8 cellular contexts compared by ENCODE assay signal in genomic region chr11:62546244-62546936, GRCh38. TPM values are rescaled to one million over a fixed set of nuclear protein-coding genes. Genes with fewer than 3 reads are reported as not detected.
DNase-seq lines count a peak whose midpoint lies in the region; ATAC-seq, FAIRE-seq and TF ChIP-seq lines count a peak whose summit lies in the region.

Gene AHNAK, minus strand, starts transcription at chr11:62546806. Its CDS starts 10,708 bp downstream, at chr11:62536098.

- CTCF ChIA-PET in activated B cell treated with CpG ODN at 0.5 μM for 24 hours (lab: Charles Lee) = interaction anchor here (0.5 to 11.6 kb wide), 5 partner anchors 9 to 131 kb away, joined by 3 to 159 read pairs (median 3); no protein-coding TSS in a partner anchor

- in situ Hi-C loops in KBM-7 (cut with MboI; ENCODE audit: low pct_unique_long_range_greater_than_20kb, low sequenced_read_pairs) = no loop called here

- DNase-seq in GM06990 (ENCODE audit: extremely low read depth, insufficient read length) = peak; percentile 63
- peak; percentile 63 for DNase-seq in KBM-7
- peak; percentile 84 for DNase-seq in activated B cell treated with CpG ODN at 0.5 μM for 24 hours
- peak; percentile 41 for DNase-seq in dedifferentiated amniotic fluid mesenchymal stem cell (ENCODE audit: extremely low spot score)
- DNase-seq in left colon = peak; percentile 85 to 90
- DNase-seq in stimulated activated CD4-positive, alpha-beta T cell treated with anti-CD3 and anti-CD28 coated beads, Interleukin-4, amount 100 ng/mL, for 48 hours (ENCODE audit: low read depth in 2 of 2) = peak; percentile 60 to 68
- no peak for DNase-seq in GM19239 (ENCODE audit: insufficient read length, low spot score)

- H3K9me3 Mint-ChIP-seq in activated B cell treated with CpG ODN at 0.5 μM for 24 hours = no peaks in the 10 kb centered on the region

- peak within 1 kb of the TSS; percentile 70 for H3K4me3 ChIP-seq in GM06990 (replicated peaks; ENCODE audit: low read depth, low read length)

- H3K27ac Mint-ChIP-seq in activated B cell treated with CpG ODN at 0.5 μM for 24 hours = peak within 1 kb of the TSS; percentile 97

- H3K36me3 ChIP-seq in GM06990 (ENCODE audit: control insufficient read depth, insufficient read depth, low read length) = no peaks in the 10 kb centered on the region

- FAIRE-seq in GM19239 (lab: Jason Lieb, UNC) = no peak

- peak; percentile 56 for ATAC-seq in activated B cell treated with CpG ODN at 0.5 μM for 24 hours (ENCODE audit: low read depth)
- ATAC-seq in left colon = peak; percentile 58
- ATAC-seq in HG03108 (IDR thresholded peaks at IDR 0.05; ENCODE audit: unreplicated experiment) = no peak

- peaks cover 8% of the 10 kb centered on the region for H3K36me3 Mint-ChIP-seq in activated B cell treated with CpG ODN at 0.5 μM for 24 hours (ENCODE audit: low read depth)

- H3K27me3 Mint-ChIP-seq in activated B cell treated with CpG ODN at 0.5 μM for 24 hours = no peaks in the 10 kb centered on the region

- H3K4me3 Mint-ChIP-seq in activated B cell treated with CpG ODN at 0.5 μM for 24 hours = peak within 1 kb of the TSS; percentile 95

- H3K27me3 ChIP-seq in GM06990 (replicated peaks; ENCODE audit: control insufficient read depth, insufficient read depth, low read length) = no peaks in the 10 kb centered on the region

- H3K4me1 Mint-ChIP-seq in activated B cell treated with CpG ODN at 0.5 μM for 24 hours = peaks cover 64% of the 10 kb centered on the region

- intact Hi-C loops in activated B cell treated with CpG ODN at 0.5 μM for 24 hours (cut with micrococcal nuclease) = loop anchor here (1.0 kb wide), 1 partner anchor 9 kb away; no protein-coding TSS in a partner anchor
- intact Hi-C loops in left colon (cut with DNase I, micrococcal nuclease) = loop anchor here in 1 of 2 donors (10.0 kb wide), 1 partner anchor 122 kb away; no protein-coding TSS in a partner anchor

- TF ChIP-seq CTCF in GM06990 (IDR thresholded peaks at IDR 0.05; ENCODE audit: insufficient read depth, low read length, poor library complexity, severe bottlenecking) (no peak), activated B cell treated with CpG ODN at 0.5 μM for 24 hours (IDR thresholded peaks at IDR 0.05) (no peak)

- POLR2A ChIA-PET in activated B cell treated with CpG ODN at 0.5 μM for 24 hours (lab: Charles Lee) = interaction anchor here (0.6 to 7.5 kb wide), 13 partner anchors 9 to 731 kb away, joined by 3 to 73 read pairs (median 5); partner anchors contain the start of genes EEF1G, GANAB and TUT1

RNA-seq across cellular contexts. Expression of gene AHNAK, which starts in this region (rescaled TPM):
- total RNA-seq in activated B cell treated with CpG ODN at 0.5 μM for 24 hours = 246 and 248 TPM in 2 replicates
- 100 to 1,000 TPM; 629 to 631 TPM for total RNA-seq in left colon
